1 cellular context compared by ENCODE assay signal in the genomic region with DNA sequence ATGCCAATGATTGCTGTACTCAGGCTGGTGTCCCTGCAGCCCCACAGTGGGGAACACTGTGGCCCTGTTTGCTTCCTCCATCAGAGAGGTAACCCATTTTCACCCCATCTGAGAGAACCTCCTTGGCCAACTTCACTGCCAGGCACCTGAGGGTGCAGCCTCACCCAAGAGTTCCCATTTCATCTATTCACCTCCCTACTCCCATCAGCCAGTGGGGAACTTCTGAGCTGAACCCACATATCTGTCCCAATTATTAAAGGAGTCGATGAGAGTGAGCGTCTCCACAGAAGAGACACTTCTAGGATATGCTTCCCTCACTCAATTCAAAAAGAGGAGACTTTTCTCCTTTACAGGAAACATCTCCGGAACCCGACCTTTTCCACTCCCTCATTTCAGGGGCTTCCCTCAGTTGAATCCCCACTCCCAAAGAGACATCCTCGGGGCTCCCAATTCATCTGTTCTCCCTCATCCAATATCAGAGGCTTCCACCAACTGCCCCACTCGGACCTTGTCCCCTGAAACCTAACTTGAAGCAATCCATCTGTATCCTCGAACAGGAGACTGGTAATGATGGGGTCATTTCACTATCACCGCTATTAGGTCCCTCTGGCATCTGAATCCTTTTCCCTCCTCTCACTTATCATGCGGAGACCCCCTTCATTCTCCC.
TF ChIP-seq lines count a peak whose summit lies in the region.

No MANE protein-coding gene starts in this region.

TF ChIP-seq in HepG2, 621 proteins besides CTCF, POLR2A, EP300 and RAD21 (continued from another document and continues in another):
- TF ChIP-seq, protein P1, sequence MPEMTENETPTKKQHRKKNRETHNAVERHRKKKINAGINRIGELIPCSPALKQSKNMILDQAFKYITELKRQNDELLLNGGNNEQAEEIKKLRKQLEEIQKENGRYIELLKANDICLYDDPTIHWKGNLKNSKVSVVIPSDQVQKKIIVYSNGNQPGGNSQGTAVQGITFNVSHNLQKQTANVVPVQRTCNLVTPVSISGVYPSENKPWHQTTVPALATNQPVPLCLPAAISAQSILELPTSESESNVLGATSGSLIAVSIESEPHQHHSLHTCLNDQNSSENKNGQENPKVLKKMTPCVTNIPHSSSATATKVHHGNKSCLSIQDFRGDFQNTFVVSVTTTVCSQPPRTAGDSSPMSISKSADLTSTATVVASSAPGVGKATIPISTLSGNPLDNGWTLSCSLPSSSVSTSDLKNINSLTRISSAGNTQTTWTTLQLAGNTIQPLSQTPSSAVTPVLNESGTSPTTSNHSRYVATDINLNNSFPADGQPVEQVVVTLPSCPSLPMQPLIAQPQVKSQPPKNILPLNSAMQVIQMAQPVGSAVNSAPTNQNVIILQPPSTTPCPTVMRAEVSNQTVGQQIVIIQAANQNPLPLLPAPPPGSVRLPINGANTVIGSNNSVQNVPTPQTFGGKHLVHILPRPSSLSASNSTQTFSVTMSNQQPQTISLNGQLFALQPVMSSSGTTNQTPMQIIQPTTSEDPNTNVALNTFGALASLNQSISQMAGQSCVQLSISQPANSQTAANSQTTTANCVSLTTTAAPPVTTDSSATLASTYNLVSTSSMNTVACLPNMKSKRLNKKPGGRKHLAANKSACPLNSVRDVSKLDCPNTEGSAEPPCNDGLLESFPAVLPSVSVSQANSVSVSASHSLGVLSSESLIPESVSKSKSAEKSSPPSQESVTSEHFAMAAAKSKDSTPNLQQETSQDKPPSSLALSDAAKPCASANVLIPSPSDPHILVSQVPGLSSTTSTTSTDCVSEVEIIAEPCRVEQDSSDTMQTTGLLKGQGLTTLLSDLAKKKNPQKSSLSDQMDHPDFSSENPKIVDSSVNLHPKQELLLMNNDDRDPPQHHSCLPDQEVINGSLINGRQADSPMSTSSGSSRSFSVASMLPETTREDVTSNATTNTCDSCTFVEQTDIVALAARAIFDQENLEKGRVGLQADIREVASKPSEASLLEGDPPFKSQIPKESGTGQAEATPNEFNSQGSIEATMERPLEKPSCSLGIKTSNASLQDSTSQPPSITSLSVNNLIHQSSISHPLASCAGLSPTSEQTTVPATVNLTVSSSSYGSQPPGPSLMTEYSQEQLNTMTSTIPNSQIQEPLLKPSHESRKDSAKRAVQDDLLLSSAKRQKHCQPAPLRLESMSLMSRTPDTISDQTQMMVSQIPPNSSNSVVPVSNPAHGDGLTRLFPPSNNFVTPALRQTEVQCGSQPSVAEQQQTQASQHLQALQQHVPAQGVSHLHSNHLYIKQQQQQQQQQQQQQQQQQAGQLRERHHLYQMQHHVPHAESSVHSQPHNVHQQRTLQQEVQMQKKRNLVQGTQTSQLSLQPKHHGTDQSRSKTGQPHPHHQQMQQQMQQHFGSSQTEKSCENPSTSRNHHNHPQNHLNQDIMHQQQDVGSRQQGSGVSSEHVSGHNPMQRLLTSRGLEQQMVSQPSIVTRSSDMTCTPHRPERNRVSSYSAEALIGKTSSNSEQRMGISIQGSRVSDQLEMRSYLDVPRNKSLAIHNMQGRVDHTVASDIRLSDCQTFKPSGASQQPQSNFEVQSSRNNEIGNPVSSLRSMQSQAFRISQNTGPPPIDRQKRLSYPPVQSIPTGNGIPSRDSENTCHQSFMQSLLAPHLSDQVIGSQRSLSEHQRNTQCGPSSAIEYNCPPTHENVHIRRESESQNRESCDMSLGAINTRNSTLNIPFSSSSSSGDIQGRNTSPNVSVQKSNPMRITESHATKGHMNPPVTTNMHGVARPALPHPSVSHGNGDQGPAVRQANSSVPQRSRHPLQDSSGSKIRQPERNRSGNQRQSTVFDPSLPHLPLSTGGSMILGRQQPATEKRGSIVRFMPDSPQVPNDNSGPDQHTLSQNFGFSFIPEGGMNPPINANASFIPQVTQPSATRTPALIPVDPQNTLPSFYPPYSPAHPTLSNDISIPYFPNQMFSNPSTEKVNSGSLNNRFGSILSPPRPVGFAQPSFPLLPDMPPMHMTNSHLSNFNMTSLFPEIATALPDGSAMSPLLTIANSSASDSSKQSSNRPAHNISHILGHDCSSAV (CRISPR knock-in tag; IDR thresholded peaks at IDR 0.05; ENCODE audit: borderline replicate concordance): no peak
- TF ChIP-seq ZNF264 (CRISPR knock-in tag; IDR thresholded peaks at IDR 0.05) (no peak), SIX4 (CRISPR knock-in tag; IDR thresholded peaks at IDR 0.05) (no peak), SAFB2 (CRISPR knock-in tag; IDR thresholded peaks at IDR 0.05; ENCODE audit: borderline replicate concordance, low read depth) (no peak), EED (CRISPR knock-in tag; IDR thresholded peaks at IDR 0.05) (no peak), KLF12 (CRISPR knock-in tag; IDR thresholded peaks at IDR 0.05; ENCODE audit: borderline replicate concordance) (no peak), THAP11 (CRISPR knock-in tag; IDR thresholded peaks at IDR 0.05) (no peak), TOE1 (CRISPR knock-in tag; IDR thresholded peaks at IDR 0.05) (no peak), NAIF1 (CRISPR knock-in tag; IDR thresholded peaks at IDR 0.05; ENCODE audit: borderline replicate concordance) (no peak), ZNF777 (CRISPR knock-in tag; IDR thresholded peaks at IDR 0.05) (no peak), ZNF441 (CRISPR knock-in tag; IDR thresholded peaks at IDR 0.05; ENCODE audit: borderline replicate concordance) (no peak; the same call in 1 of the 2 replicates), ZNF564 (CRISPR knock-in tag; IDR thresholded peaks at IDR 0.05) (no peak), ZSCAN25 (CRISPR knock-in tag; IDR thresholded peaks at IDR 0.05) (no peak), ZNF451 (CRISPR knock-in tag; IDR thresholded peaks at IDR 0.05) (no peak), FOXM1 (CRISPR knock-in tag; IDR thresholded peaks at IDR 0.05) (no peak), SNRNP70 (IDR thresholded peaks at IDR 0.05; ENCODE audit: low read depth, low read length) (no peak), TP53 (CRISPR knock-in tag; conservative IDR thresholded peaks at IDR 0.05) (no peak), ZNF431 (CRISPR knock-in tag; IDR thresholded peaks at IDR 0.05; ENCODE audit: borderline replicate concordance, low read depth) (no peak), ZNF746 (CRISPR knock-in tag; IDR thresholded peaks at IDR 0.05) (no peak), NCOA1 (CRISPR knock-in tag; IDR thresholded peaks at IDR 0.05) (no peak), SMYD3 (CRISPR knock-in tag; IDR thresholded peaks at IDR 0.05) (no peak), HNRNPK (IDR thresholded peaks at IDR 0.05; ENCODE audit: low read depth, low read length, poor library complexity, severe bottlenecking) (no peak), ZNF782 (CRISPR knock-in tag; IDR thresholded peaks at IDR 0.05; ENCODE audit: borderline replicate concordance) (no peak), GFI1 (CRISPR knock-in tag; IDR thresholded peaks at IDR 0.05; ENCODE audit: borderline replicate concordance) (no peak), ZNF124 (CRISPR knock-in tag; IDR thresholded peaks at IDR 0.05) (0 out of 2 replicates have a peak, but pooled peaks have one; percentile 3), RARA (CRISPR knock-in tag; IDR thresholded peaks at IDR 0.05) (no peak), SALL1 (CRISPR knock-in tag; IDR thresholded peaks at IDR 0.05) (0 out of 2 replicates have a peak, but pooled peaks have one; percentile 28), SNAPC2 (CRISPR knock-in tag; IDR thresholded peaks at IDR 0.05) (0 out of 2 replicates have a peak, but pooled peaks have one; percentile 6), ARID2 (CRISPR knock-in tag; IDR thresholded peaks at IDR 0.05; ENCODE audit: borderline replicate concordance) (no peak), SP140L (CRISPR knock-in tag; IDR thresholded peaks at IDR 0.05; ENCODE audit: borderline replicate concordance) (no peak; the same call in 1 of the 2 replicates), RFXAP (CRISPR knock-in tag; IDR thresholded peaks at IDR 0.05; ENCODE audit: borderline replicate concordance) (no peak), PAWR (CRISPR knock-in tag; IDR thresholded peaks at IDR 0.05; ENCODE audit: borderline replicate concordance) (no peak), ZEB1 (IDR thresholded peaks at IDR 0.05; ENCODE audit: insufficient replicate concordance, low read depth) (no peak), TARDBP (CRISPR knock-in tag; IDR thresholded peaks at IDR 0.05) (no peak), ZNF496 (CRISPR knock-in tag; IDR thresholded peaks at IDR 0.05; ENCODE audit: insufficient replicate concordance) (no peak)
- TF ChIP-seq, protein P2, sequence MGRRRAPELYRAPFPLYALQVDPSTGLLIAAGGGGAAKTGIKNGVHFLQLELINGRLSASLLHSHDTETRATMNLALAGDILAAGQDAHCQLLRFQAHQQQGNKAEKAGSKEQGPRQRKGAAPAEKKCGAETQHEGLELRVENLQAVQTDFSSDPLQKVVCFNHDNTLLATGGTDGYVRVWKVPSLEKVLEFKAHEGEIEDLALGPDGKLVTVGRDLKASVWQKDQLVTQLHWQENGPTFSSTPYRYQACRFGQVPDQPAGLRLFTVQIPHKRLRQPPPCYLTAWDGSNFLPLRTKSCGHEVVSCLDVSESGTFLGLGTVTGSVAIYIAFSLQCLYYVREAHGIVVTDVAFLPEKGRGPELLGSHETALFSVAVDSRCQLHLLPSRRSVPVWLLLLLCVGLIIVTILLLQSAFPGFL (CRISPR knock-in tag; IDR thresholded peaks at IDR 0.05): no peak
- TF ChIP-seq, protein P3, sequence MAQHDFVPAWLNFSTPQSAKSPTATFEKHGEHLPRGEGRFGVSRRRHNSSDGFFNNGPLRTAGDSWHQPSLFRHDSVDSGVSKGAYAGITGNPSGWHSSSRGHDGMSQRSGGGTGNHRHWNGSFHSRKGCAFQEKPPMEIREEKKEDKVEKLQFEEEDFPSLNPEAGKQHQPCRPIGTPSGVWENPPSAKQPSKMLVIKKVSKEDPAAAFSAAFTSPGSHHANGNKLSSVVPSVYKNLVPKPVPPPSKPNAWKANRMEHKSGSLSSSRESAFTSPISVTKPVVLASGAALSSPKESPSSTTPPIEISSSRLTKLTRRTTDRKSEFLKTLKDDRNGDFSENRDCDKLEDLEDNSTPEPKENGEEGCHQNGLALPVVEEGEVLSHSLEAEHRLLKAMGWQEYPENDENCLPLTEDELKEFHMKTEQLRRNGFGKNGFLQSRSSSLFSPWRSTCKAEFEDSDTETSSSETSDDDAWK (CRISPR knock-in tag; IDR thresholded peaks at IDR 0.05): no peak
- TF ChIP-seq, protein P4, sequence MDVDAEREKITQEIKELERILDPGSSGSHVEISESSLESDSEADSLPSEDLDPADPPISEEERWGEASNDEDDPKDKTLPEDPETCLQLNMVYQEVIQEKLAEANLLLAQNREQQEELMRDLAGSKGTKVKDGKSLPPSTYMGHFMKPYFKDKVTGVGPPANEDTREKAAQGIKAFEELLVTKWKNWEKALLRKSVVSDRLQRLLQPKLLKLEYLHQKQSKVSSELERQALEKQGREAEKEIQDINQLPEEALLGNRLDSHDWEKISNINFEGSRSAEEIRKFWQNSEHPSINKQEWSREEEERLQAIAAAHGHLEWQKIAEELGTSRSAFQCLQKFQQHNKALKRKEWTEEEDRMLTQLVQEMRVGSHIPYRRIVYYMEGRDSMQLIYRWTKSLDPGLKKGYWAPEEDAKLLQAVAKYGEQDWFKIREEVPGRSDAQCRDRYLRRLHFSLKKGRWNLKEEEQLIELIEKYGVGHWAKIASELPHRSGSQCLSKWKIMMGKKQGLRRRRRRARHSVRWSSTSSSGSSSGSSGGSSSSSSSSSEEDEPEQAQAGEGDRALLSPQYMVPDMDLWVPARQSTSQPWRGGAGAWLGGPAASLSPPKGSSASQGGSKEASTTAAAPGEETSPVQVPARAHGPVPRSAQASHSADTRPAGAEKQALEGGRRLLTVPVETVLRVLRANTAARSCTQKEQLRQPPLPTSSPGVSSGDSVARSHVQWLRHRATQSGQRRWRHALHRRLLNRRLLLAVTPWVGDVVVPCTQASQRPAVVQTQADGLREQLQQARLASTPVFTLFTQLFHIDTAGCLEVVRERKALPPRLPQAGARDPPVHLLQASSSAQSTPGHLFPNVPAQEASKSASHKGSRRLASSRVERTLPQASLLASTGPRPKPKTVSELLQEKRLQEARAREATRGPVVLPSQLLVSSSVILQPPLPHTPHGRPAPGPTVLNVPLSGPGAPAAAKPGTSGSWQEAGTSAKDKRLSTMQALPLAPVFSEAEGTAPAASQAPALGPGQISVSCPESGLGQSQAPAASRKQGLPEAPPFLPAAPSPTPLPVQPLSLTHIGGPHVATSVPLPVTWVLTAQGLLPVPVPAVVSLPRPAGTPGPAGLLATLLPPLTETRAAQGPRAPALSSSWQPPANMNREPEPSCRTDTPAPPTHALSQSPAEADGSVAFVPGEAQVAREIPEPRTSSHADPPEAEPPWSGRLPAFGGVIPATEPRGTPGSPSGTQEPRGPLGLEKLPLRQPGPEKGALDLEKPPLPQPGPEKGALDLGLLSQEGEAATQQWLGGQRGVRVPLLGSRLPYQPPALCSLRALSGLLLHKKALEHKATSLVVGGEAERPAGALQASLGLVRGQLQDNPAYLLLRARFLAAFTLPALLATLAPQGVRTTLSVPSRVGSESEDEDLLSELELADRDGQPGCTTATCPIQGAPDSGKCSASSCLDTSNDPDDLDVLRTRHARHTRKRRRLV (CRISPR knock-in tag; IDR thresholded peaks at IDR 0.05): peak; percentile 11
- TF ChIP-seq, protein P5, sequence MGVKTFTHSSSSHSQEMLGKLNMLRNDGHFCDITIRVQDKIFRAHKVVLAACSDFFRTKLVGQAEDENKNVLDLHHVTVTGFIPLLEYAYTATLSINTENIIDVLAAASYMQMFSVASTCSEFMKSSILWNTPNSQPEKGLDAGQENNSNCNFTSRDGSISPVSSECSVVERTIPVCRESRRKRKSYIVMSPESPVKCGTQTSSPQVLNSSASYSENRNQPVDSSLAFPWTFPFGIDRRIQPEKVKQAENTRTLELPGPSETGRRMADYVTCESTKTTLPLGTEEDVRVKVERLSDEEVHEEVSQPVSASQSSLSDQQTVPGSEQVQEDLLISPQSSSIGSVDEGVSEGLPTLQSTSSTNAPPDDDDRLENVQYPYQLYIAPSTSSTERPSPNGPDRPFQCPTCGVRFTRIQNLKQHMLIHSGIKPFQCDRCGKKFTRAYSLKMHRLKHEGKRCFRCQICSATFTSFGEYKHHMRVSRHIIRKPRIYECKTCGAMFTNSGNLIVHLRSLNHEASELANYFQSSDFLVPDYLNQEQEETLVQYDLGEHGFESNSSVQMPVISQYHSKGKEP (CRISPR knock-in tag; IDR thresholded peaks at IDR 0.05): no peak
- TF ChIP-seq, protein P6, sequence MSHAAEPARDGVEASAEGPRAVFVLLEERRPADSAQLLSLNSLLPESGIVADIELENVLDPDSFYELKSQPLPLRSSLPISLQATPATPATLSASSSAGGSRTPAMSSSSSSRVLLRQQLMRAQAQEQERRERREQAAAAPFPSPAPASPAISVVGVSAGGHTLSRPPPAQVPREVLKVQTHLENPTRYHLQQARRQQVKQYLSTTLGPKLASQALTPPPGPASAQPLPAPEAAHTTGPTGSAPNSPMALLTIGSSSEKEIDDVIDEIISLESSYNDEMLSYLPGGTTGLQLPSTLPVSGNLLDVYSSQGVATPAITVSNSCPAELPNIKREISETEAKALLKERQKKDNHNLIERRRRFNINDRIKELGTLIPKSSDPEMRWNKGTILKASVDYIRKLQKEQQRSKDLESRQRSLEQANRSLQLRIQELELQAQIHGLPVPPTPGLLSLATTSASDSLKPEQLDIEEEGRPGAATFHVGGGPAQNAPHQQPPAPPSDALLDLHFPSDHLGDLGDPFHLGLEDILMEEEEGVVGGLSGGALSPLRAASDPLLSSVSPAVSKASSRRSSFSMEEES (CRISPR knock-in tag; IDR thresholded peaks at IDR 0.05): no peak
- TF ChIP-seq, protein P7, sequence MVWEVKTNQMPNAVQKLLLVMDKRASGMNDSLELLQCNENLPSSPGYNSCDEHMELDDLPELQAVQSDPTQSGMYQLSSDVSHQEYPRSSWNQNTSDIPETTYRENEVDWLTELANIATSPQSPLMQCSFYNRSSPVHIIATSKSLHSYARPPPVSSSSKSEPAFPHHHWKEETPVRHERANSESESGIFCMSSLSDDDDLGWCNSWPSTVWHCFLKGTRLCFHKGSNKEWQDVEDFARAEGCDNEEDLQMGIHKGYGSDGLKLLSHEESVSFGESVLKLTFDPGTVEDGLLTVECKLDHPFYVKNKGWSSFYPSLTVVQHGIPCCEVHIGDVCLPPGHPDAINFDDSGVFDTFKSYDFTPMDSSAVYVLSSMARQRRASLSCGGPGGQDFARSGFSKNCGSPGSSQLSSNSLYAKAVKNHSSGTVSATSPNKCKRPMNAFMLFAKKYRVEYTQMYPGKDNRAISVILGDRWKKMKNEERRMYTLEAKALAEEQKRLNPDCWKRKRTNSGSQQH (CRISPR knock-in tag; IDR thresholded peaks at IDR 0.05; ENCODE audit: low read depth): no peak
